ENCODE assay signal across 1 cellular context in genomic region chr5:14744296-14745187, GRCh38.
TF ChIP-seq lines count a peak whose summit lies in the region.

No MANE protein-coding gene starts in this region.

TF ChIP-seq in HepG2, 621 proteins besides CTCF, POLR2A, EP300 and RAD21 (continued from another document and continues in another):
- TF ChIP-seq CCDC6 (CRISPR knock-in tag; IDR thresholded peaks at IDR 0.05) = no peak
- TF ChIP-seq CAMTA2 (CRISPR knock-in tag; IDR thresholded peaks at IDR 0.05; ENCODE audit: borderline replicate concordance) = no peak
- TF ChIP-seq DNMT3B (CRISPR knock-in tag; conservative IDR thresholded peaks at IDR 0.05) = no peak
- no peak for TF ChIP-seq ZNF740 (CRISPR knock-in tag; IDR thresholded peaks at IDR 0.05)
- TF ChIP-seq MAFG (CRISPR knock-in tag; IDR thresholded peaks at IDR 0.05) = no peak
- TF ChIP-seq TFDP2 (CRISPR knock-in tag; IDR thresholded peaks at IDR 0.05) = no peak
- no peak for TF ChIP-seq PBX2 (CRISPR knock-in tag; IDR thresholded peaks at IDR 0.05)
- no peak for TF ChIP-seq ZNF577 (CRISPR knock-in tag; IDR thresholded peaks at IDR 0.05; ENCODE audit: borderline replicate concordance, low read depth)
- TF ChIP-seq ZNF235 (CRISPR knock-in tag; IDR thresholded peaks at IDR 0.05; ENCODE audit: borderline replicate concordance) = no peak
- TF ChIP-seq JUNB (CRISPR knock-in tag; IDR thresholded peaks at IDR 0.05; ENCODE audit: borderline replicate concordance) = no peak
- TF ChIP-seq ZNF281 (CRISPR knock-in tag; IDR thresholded peaks at IDR 0.05; ENCODE audit: borderline replicate concordance) = 0 out of 2 replicates have a peak, but pooled peaks have one; percentile 11
- TF ChIP-seq PHF20 (CRISPR knock-in tag; IDR thresholded peaks at IDR 0.05) = no peak
- TF ChIP-seq ZNF460 (CRISPR knock-in tag; IDR thresholded peaks at IDR 0.05; ENCODE audit: borderline replicate concordance) = no peak
- no peak for TF ChIP-seq NFE2L1 (CRISPR knock-in tag; IDR thresholded peaks at IDR 0.05; ENCODE audit: borderline replicate concordance)
- no peak for TF ChIP-seq ZNF710 (CRISPR knock-in tag; IDR thresholded peaks at IDR 0.05; ENCODE audit: borderline replicate concordance)
- TF ChIP-seq TCF7 (IDR thresholded peaks at IDR 0.05; ENCODE audit: low read depth) = no peak
- TF ChIP-seq ZNF891 (CRISPR knock-in tag; IDR thresholded peaks at IDR 0.05) = no peak
- no peak for TF ChIP-seq ZNF570 (CRISPR knock-in tag; IDR thresholded peaks at IDR 0.05; ENCODE audit: borderline replicate concordance)
- no peak for TF ChIP-seq ZNF275 (CRISPR knock-in tag; IDR thresholded peaks at IDR 0.05; ENCODE audit: borderline replicate concordance)
- peak; percentile 59; the same call in 1 of the 2 replicates for TF ChIP-seq ZFY (CRISPR knock-in tag; IDR thresholded peaks at IDR 0.05)
- no peak for TF ChIP-seq ELF3 (CRISPR knock-in tag; IDR thresholded peaks at IDR 0.05)
- TF ChIP-seq SKI (IDR thresholded peaks at IDR 0.05; ENCODE audit: partially characterized antibody) = peak; percentile 43
- TF ChIP-seq KAT8 (CRISPR knock-in tag; IDR thresholded peaks at IDR 0.05) = no peak
- no peak for TF ChIP-seq GLMP (CRISPR knock-in tag; IDR thresholded peaks at IDR 0.05; ENCODE audit: borderline replicate concordance)
- TF ChIP-seq ZNF350 (CRISPR knock-in tag; IDR thresholded peaks at IDR 0.05; ENCODE audit: borderline replicate concordance, low read depth) = no peak
- TF ChIP-seq ZNF574 (CRISPR knock-in tag; IDR thresholded peaks at IDR 0.05) = peak; percentile 15; the same call in 1 of the 2 replicates
- no peak for TF ChIP-seq ZNF75D (CRISPR knock-in tag; IDR thresholded peaks at IDR 0.05; ENCODE audit: borderline replicate concordance)
- no peak for TF ChIP-seq ZNF547 (CRISPR knock-in tag; IDR thresholded peaks at IDR 0.05)
- TF ChIP-seq HDAC1 (CRISPR knock-in tag; IDR thresholded peaks at IDR 0.05) = peak; percentile 46; the same call in 1 of the 2 replicates
- peak; percentile 35; the same call in 1 of the 2 replicates for TF ChIP-seq HOXA3 (CRISPR knock-in tag; IDR thresholded peaks at IDR 0.05)
- TF ChIP-seq KDM5B (CRISPR knock-in tag; IDR thresholded peaks at IDR 0.05; ENCODE audit: borderline replicate concordance) = peak; percentile 36; the same call in 1 of the 2 replicates
- TF ChIP-seq ZSCAN20 (CRISPR knock-in tag; IDR thresholded peaks at IDR 0.05; ENCODE audit: borderline replicate concordance) = no peak
- no peak for TF ChIP-seq NBN (conservative IDR thresholded peaks at IDR 0.05)
- no peak for TF ChIP-seq NR2F2 (IDR thresholded peaks at IDR 0.05; ENCODE audit: borderline replicate concordance, low read depth)
- TF ChIP-seq ZNF441 (CRISPR knock-in tag; IDR thresholded peaks at IDR 0.05; ENCODE audit: borderline replicate concordance) = no peak
- TF ChIP-seq TBX3 (IDR thresholded peaks at IDR 0.05; ENCODE audit: borderline replicate concordance) = no peak
- no peak for TF ChIP-seq PHF5A (CRISPR knock-in tag; IDR thresholded peaks at IDR 0.05; ENCODE audit: low read depth, unreplicated experiment)
- TF ChIP-seq FOXA1 (IDR thresholded peaks at IDR 0.05) = no peak
- TF ChIP-seq FOXA1 (CRISPR knock-in tag; IDR thresholded peaks at IDR 0.05) = no peak
- no peak for TF ChIP-seq ZNF556 (CRISPR knock-in tag; IDR thresholded peaks at IDR 0.05; ENCODE audit: borderline replicate concordance)
- 0 out of 2 replicates have a peak, but pooled peaks have one; percentile 21 for TF ChIP-seq ZNF746 (CRISPR knock-in tag; IDR thresholded peaks at IDR 0.05)
- no peak for TF ChIP-seq ATM (IDR thresholded peaks at IDR 0.05; ENCODE audit: borderline replicate concordance)
- no peak for TF ChIP-seq ZFYVE20 (CRISPR knock-in tag; IDR thresholded peaks at IDR 0.05; ENCODE audit: borderline replicate concordance, low read depth)
- no peak for TF ChIP-seq KLF6 (CRISPR knock-in tag; IDR thresholded peaks at IDR 0.05)
- TF ChIP-seq FOXP1 (IDR thresholded peaks at IDR 0.05) = no peak
- TF ChIP-seq FOXP1 (CRISPR knock-in tag; IDR thresholded peaks at IDR 0.05) = 0 out of 2 replicates have a peak, but pooled peaks have one; percentile 16
- no peak for TF ChIP-seq ZBTB39 (CRISPR knock-in tag; IDR thresholded peaks at IDR 0.05)
- TF ChIP-seq ARID5B (CRISPR knock-in tag; IDR thresholded peaks at IDR 0.05) = peak; percentile 77
